Comparison of ENCODE assay signal across 10 cellular contexts in the genomic region with DNA sequence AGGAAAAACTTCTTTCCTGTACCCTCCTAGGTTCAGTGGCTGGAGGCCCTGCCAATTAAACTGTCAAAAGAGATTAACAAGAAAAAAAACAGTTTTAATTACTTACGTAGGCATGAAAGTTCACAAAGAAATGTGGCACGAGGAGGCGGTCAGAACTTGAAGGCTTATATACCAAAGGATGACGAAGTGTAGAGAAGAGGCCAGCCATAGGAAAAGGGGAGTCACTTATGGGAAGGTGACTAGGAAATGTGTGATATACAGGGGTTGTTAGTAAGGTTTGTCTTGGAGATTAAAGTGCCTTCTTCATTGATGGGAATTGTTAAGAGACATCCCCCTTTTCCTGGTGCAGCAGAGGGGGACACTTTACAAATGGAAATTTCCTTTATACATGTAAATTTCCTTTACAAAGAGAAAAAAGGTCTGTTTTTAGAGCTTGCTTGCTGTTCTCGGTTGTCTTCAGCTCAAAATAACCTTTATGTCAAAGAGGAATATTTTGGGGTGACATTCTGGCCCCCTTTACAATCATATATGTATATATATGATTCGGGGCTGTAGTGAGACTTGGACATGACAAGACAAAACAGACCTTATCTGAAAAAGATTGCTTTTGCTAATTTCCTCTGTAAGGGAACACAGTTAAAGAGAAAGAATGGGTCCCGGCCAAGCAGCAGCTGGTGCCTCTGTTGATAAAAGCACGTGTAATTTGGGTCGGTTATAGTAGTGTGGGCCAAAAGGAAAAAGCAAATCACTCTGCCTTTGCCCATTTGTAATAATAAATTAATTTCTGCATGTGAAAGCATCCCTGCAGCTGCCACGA. TPM values are rescaled to one million over a fixed set of nuclear protein-coding genes. Genes with fewer than 3 reads are reported as not detected.
DNase-seq lines count a peak whose midpoint lies in the region; ATAC-seq and TF ChIP-seq lines count a peak whose summit lies in the region.
"Had no signal": no experiment of that assay in that cellular context is flagged by ENCODE, and none has a peak within 500 bp of the region (broad histone marks: within the 10 kb centered on the region; RNA-seq: fewer than 3 reads in every experiment).

No MANE protein-coding gene starts in this region.

- peak in 1 of 4 donors; percentile 47 for ATAC-seq in heart left ventricle
- ATAC-seq in Right ventricle myocardium inferior = no peak
- ATAC-seq in effector memory CD8-positive, alpha-beta T cell (replicated peaks) = no peak

- intact Hi-C loops in heart left ventricle (cut with DNase I) (loop anchor here in 5 of 10 donors (2.0 to 5.0 kb wide), 2 partner anchors 15 to 39 kb away; a partner anchor contains a TSS), Right ventricle myocardium inferior (cut with DNase I) (no loop called here), uterus (cut with DNase I; ENCODE audit: low total_unique reads) (no loop called here)

- H3K4me1 Mint-ChIP-seq in effector memory CD8-positive, alpha-beta T cell (ENCODE audit: low read depth in 2 of 2) = peaks cover 33 to 41% of the 10 kb centered on the region in 2 donors

- H3K27me3 Mint-ChIP-seq in effector memory CD8-positive, alpha-beta T cell = no peaks in the 10 kb centered on the region

- no peak for TF ChIP-seq POLR2A in heart left ventricle (IDR thresholded peaks at IDR 0.05)
- TF ChIP-seq POLR2A in uterus (IDR thresholded peaks at IDR 0.05) = no peak

- in situ Hi-C loops in GM13977 (cut with MboI; ENCODE audit: low pct_unique_long_range_greater_than_20kb, low sequenced_read_pairs, unreplicated experiment) = no loop called here

- H3K4me3 Mint-ChIP-seq in effector memory CD8-positive, alpha-beta T cell = no peak overlapping the region
- H3K4me3 Mint-ChIP-seq: activated naive CD4-positive, alpha-beta T cell treated with anti-CD3 and anti-CD28 coated beads for 36 hours had no signal

- peak overlapping the region in 1 of 12 donors; percentile 22 for H3K4me3 ChIP-seq in heart left ventricle
- H3K4me3 ChIP-seq in uterus = no peak overlapping the region

- no peaks in the 10 kb centered on the region for H3K9me3 Mint-ChIP-seq in effector memory CD8-positive, alpha-beta T cell
- H3K9me3 Mint-ChIP-seq: activated naive CD4-positive, alpha-beta T cell treated with anti-CD3 and anti-CD28 coated beads for 36 hours had no signal

- H3K27ac ChIP-seq in heart left ventricle (peak overlapping the region in 9 of 12 donors; percentile 11 to 61 (median 33)), uterus (peak overlapping the region; percentile 59 to 75)

- TF ChIP-seq CTCF in heart left ventricle (IDR thresholded peaks at IDR 0.05) (no peak), uterus (IDR thresholded peaks at IDR 0.05) (no peak), GM13977 (IDR thresholded peaks at IDR 0.05; ENCODE audit: extremely low read depth, insufficient read depth, missing control alignments) (no peak)

- H3K27ac Mint-ChIP-seq in effector memory CD8-positive, alpha-beta T cell = peak overlapping the region; percentile 22 to 93
- H3K27ac Mint-ChIP-seq: activated naive CD4-positive, alpha-beta T cell treated with anti-CD3 and anti-CD28 coated beads for 36 hours had no signal

- DNase-seq in heart left ventricle (peak in 2 of 5 donors; percentile 20 to 55), Right ventricle myocardium inferior (ENCODE audit: missing footprints) (no peak), lung microvascular endothelial cell (ENCODE audit: low read depth in 2 of 2) (peak; percentile 49 to 61), uterus (no peak), GM13977 (ENCODE audit: low spot score) (no peak), HPDE6-E6E7 (ENCODE audit: extremely low spot score) (no peak), NCI-H510A treated with DMSO at 0.1 percent for 48 hours (lab: John Stamatoyannopoulos, UW) (no peak)
- DNase-seq in effector memory CD8-positive, alpha-beta T cell = no peak
- DNase-seq: activated naive CD4-positive, alpha-beta T cell treated with anti-CD3 and anti-CD28 coated beads for 36 hours; NCI-H510A had no signal

- H3K9me3 ChIP-seq in heart left ventricle (no peaks in the 10 kb centered on the region), uterus (no peaks in the 10 kb centered on the region)

- H3K4me1 ChIP-seq in heart left ventricle = peaks cover 12 to 65% (median 52%) of the 10 kb centered on the region in 12 donors
- no peaks in the 10 kb centered on the region for H3K4me1 ChIP-seq in uterus

- 28 to 38% (median 35%) methylated on average over 10 of the region's 10 CpGs for WGBS in heart left ventricle, 4 donors

- H3K27me3 ChIP-seq in heart left ventricle (peaks cover 0 to 21% (median 0%) of the 10 kb centered on the region in 9 donors), uterus (no peaks in the 10 kb centered on the region)

- no peaks in the 10 kb centered on the region for H3K36me3 ChIP-seq in heart left ventricle
- H3K36me3 ChIP-seq in uterus = no peaks in the 10 kb centered on the region

- peaks cover 25% of the 10 kb centered on the region for H3K36me3 Mint-ChIP-seq in effector memory CD8-positive, alpha-beta T cell (ENCODE audit: insufficient read depth)

RNA-seq across cellular contexts. Expression of a gene that starts 38.6 kb away (rescaled TPM):
- total RNA-seq in heart left ventricle = 100 to 1,000 TPM in 8 of 9 donors, 10 to 100 TPM in 1; 83.2 to 255 (median 111) TPM
- polyA plus RNA-seq in heart left ventricle = 100 to 1,000 TPM in 1 of 2 donors, 10 to 100 TPM in 1; 58.2 to 148 TPM
- total RNA-seq in Right ventricle myocardium inferior = 191 TPM
- total RNA-seq in lung microvascular endothelial cell = 43.6 and 50.2 TPM in 2 replicates
- 100 to 1,000 TPM; 101 to 162 (median 114) TPM for total RNA-seq in uterus

Comparison
In these comparisons a context has a peak if more than half of its experiments do, and no peak if none do; other contexts are left out.
1. DNase-seq: peak in lung microvascular endothelial cell (2 of 2); none in Right ventricle myocardium inferior (single experiment), effector memory CD8-positive, alpha-beta T cell (0 of 3), uterus (0 of 2), GM13977 (single experiment), HPDE6-E6E7 (single experiment) and NCI-H510A treated with DMSO at 0.1 percent for 48 hours (single experiment).